In the genomic region with DNA sequence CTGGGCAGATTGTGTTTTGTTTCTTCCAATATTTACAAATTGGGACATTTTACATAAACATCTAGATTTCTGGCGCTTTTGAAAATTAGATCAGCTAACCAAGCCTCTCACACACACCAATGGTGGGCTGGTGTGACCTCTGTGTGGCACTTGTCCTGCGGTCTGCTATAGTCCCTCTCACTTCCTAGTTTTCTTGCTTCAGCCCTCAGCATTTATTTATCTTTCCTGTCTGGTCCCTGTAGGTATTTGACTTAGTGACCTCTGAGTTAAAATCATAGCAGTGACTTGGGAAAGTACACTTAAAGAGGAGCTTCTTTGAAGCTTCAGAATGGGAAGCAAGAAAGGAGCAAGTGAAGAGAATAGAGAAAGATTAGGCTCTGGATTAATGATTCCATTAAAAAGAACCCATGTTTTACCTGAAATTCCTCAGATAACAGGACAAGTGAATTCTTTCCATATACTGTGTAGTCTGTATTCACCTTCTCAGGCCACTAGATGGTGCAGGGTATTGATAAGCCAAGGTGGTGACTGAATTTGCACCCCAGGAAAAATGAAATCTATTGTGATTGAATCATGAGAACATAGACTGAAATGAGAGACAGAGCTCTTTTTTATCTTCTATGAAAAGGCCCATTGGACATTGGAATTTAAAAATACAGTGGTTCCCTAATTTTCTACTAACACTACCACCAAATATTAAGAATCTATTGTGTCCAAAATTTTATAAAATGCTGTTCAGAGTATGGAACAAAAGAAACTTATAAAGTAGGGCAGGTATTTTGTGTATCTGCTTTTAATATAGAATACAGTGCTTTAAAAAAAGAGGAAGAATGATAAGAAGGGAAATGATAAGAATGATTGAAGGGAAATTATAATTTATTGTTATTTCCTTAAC, we compare ENCODE assay signal across 8 cellular contexts. TPM values are rescaled to one million over a fixed set of nuclear protein-coding genes. Genes with fewer than 3 reads are reported as not detected.
DNase-seq lines count a peak whose midpoint lies in the region; ATAC-seq and TF ChIP-seq lines count a peak whose summit lies in the region.

No MANE protein-coding gene starts in this region.

- peak; percentile 71 for TF ChIP-seq RAD21 in HCT116 (IDR thresholded peaks at IDR 0.05; ENCODE audit: low read depth)

- TF ChIP-seq CTCF in heart right ventricle (IDR thresholded peaks at IDR 0.05) (peak in 8 of 9 donors; percentile 13 to 56 (median 39)), right atrium auricular region (IDR thresholded peaks at IDR 0.05) (peak in 1 of 2 donors; percentile 42), HCT116 (IDR thresholded peaks at IDR 0.05 in 2 of 3, conservative IDR thresholded peaks at IDR 0.05 in 1 of 3; ENCODE audit: borderline replicate concordance in 1 of 3, insufficient read depth in 1 of 3, low read depth in 2 of 3, low read length in 2 of 3) (peak; percentile 72 to 83 (median 75); a peak in 5 of 6 replicates), esophagus squamous epithelium (IDR thresholded peaks at IDR 0.05) (peak in 5 of 6 experiments; percentile 39 to 62 (median 45)), transverse colon (IDR thresholded peaks at IDR 0.05) (peak; percentile 45 to 58 (median 48))

- TF ChIP-seq POLR2A in HCT116 (IDR thresholded peaks at IDR 0.05; ENCODE audit: borderline replicate concordance, extremely low read depth, insufficient read depth, insufficient read length) (no peak), esophagus squamous epithelium (IDR thresholded peaks at IDR 0.05) (no peak), transverse colon (IDR thresholded peaks at IDR 0.05) (no peak)

- H3K27me3 ChIP-seq in heart right ventricle (no peaks in the 10 kb centered on the region), right atrium auricular region (no peaks in the 10 kb centered on the region), HCT116 (ENCODE audit: insufficient read depth, low read length) (no peaks in the 10 kb centered on the region), esophagus squamous epithelium (no peaks in the 10 kb centered on the region), transverse colon (no peaks in the 10 kb centered on the region)

- H3K27ac ChIP-seq in heart right ventricle (no peak overlapping the region), right atrium auricular region (no peak overlapping the region), HCT116 (ENCODE audit: low read depth, low read length) (no peak overlapping the region), esophagus squamous epithelium (no peak overlapping the region), transverse colon (no peak overlapping the region)

- RAD21 ChIA-PET in HCT116 (lab: Charles Lee; ENCODE audit: low non-redundant PET in 1 of 2, low total read pairs in 2 of 2, uncharacterized antibody in 2 of 2, unreplicated experiment in 2 of 2): interaction anchor here in 1 of 2 experiments (2.1 kb wide), 1 partner anchor 26 kb away, joined by 5 read pairs; no protein-coding TSS in a partner anchor

- DNase-seq in heart right ventricle: no peak
- no peak for DNase-seq in right atrium auricular region (ENCODE audit: low spot score)
- peak; percentile 42 for DNase-seq in HCT116 (ENCODE audit: low read depth, low spot score)
- DNase-seq in NOMO-1 treated with dmso at 0.1 percent for 144 hours (lab: John Stamatoyannopoulos, UW; ENCODE audit: unreplicated experiment): peak; percentile 21
- DNase-seq in esophagus squamous epithelium (lab: John Stamatoyannopoulos, UW): no peak
- DNase-seq in transverse colon: no peak

- no peaks in the 10 kb centered on the region for H4K20me1 ChIP-seq in HCT116 (ENCODE audit: insufficient read depth)

- H3K4me2 ChIP-seq in HCT116 (ENCODE audit: low read length): no peak overlapping the region

- CTCF ChIA-PET in HCT116 (lab: Charles Lee): interaction anchor here (0.6 to 3.0 kb wide), 3 partner anchors 8 to 94 kb away, joined by 3 to 12 read pairs (median 8); no protein-coding TSS in a partner anchor

- H3K36me3 ChIP-seq in heart right ventricle (no peaks in the 10 kb centered on the region), right atrium auricular region (no peaks in the 10 kb centered on the region), HCT116 (ENCODE audit: control insufficient read depth in 1 of 2, insufficient read depth in 2 of 2, low read length in 2 of 2) (no peaks in the 10 kb centered on the region), esophagus squamous epithelium (no peaks in the 10 kb centered on the region), transverse colon (no peaks in the 10 kb centered on the region)

- no peak overlapping the region for H3K4me3 ChIP-seq in heart right ventricle
- H3K4me3 ChIP-seq in right atrium auricular region: no peak overlapping the region
- H3K4me3 ChIP-seq in HCT116 (replicated peaks in 1 of 2; ENCODE audit: low read depth in 1 of 2, low read length in 2 of 2): no peak overlapping the region
- H3K4me3 ChIP-seq in esophagus squamous epithelium: no peak overlapping the region
- H3K4me3 ChIP-seq in transverse colon: no peak overlapping the region

- intact Hi-C loops in heart right ventricle (cut with DNase I) (loop anchor here in 2 of 10 donors (10.0 kb wide), 1 partner anchor 114 kb away; no protein-coding TSS in a partner anchor), HCT116 (cut with micrococcal nuclease) (loop anchor here (1.0 to 5.0 kb wide), 2 partner anchors 26 to 94 kb away; no protein-coding TSS in a partner anchor), esophagus squamous epithelium (cut with DNase I) (loop anchor here (10.0 kb wide), 1 partner anchor 114 kb away; no protein-coding TSS in a partner anchor), transverse colon (cut with DNase I; ENCODE audit: low total_unique reads) (loop anchor here (10.0 kb wide), 1 partner anchor 114 kb away; no protein-coding TSS in a partner anchor)

- POLR2A ChIA-PET in HCT116 (lab: Charles Lee): no interaction called here

- no peak for TF ChIP-seq EP300 in transverse colon (IDR thresholded peaks at IDR 0.05; ENCODE audit: low read depth)

- BruUV-seq in HCT116 (replicated peaks; lab: Mats Ljungman, UMichigan): no TSS peak

- no peaks in the 10 kb centered on the region for H3K9me2 ChIP-seq in HCT116 (ENCODE audit: insufficient read depth)

- H2AFZ ChIP-seq in HCT116 (ENCODE audit: low read depth, low read length, poor library complexity, severe bottlenecking): peak overlapping the region; percentile 49

- H3K79me2 ChIP-seq in HCT116 (ENCODE audit: insufficient read depth, low read length): no peaks in the 10 kb centered on the region

- no peak overlapping the region for H3K9ac ChIP-seq in HCT116 (ENCODE audit: low read length)

- peaks cover 0 to 25% (median 17%) of the 10 kb centered on the region in 9 donors for H3K4me1 ChIP-seq in heart right ventricle
- H3K4me1 ChIP-seq in right atrium auricular region: no peaks in the 10 kb centered on the region
- peaks cover 0 to 4% of the 10 kb centered on the region in 2 experiments; a peak in 1 of 4 replicates for H3K4me1 ChIP-seq in HCT116 (ENCODE audit: control insufficient read depth in 1 of 2, insufficient read depth in 2 of 2, low read length in 2 of 2)
- H3K4me1 ChIP-seq in esophagus squamous epithelium: peaks cover 5 to 10% (median 8%) of the 10 kb centered on the region in 3 donors
- peaks cover 0 to 15% (median 0%) of the 10 kb centered on the region in 4 donors for H3K4me1 ChIP-seq in transverse colon

- ATAC-seq in heart right ventricle (no peak), HCT116 (peak; percentile 95), HG02970 (IDR thresholded peaks at IDR 0.05; ENCODE audit: low FRiP score, unreplicated experiment) (no peak), GM21528 (IDR thresholded peaks at IDR 0.05; ENCODE audit: low FRiP score, unreplicated experiment) (no peak)

- 61 to 62% methylated on average over 2 of the region's 2 CpGs for WGBS in heart right ventricle, 2 donors
- whole genome bisulfite sequencing in esophagus squamous epithelium, 2 donors: 35 to 62% methylated on average over 2 of the region's 2 CpGs
- WGBS in transverse colon (ENCODE audit: low coverage in 1 of 2), 2 donors: 37 to 46% methylated on average over 2 of the region's 2 CpGs

- in situ Hi-C loops in transverse colon (cut with MboI; ENCODE audit: low pct_ligation_motif_present in 1 of 4, low pct_unique_long_range_greater_than_20kb in 1 of 4, low sequenced_read_pairs in 3 of 4): no loop called here

- H3K9me3 ChIP-seq in heart right ventricle: no peaks in the 10 kb centered on the region
- H3K9me3 ChIP-seq in right atrium auricular region: no peaks in the 10 kb centered on the region
- H3K9me3 ChIP-seq in HCT116 (ENCODE audit: control insufficient read depth in 1 of 2, insufficient read depth in 1 of 2, low read depth in 1 of 2, low read length in 2 of 2): no peaks in the 10 kb centered on the region
- H3K9me3 ChIP-seq in esophagus squamous epithelium: no peaks in the 10 kb centered on the region
- no peaks in the 10 kb centered on the region for H3K9me3 ChIP-seq in transverse colon

TF ChIP-seq in HCT116, 20 proteins besides CTCF, POLR2A, EP300 and RAD21 (continues in another document):
- no peak for TF ChIP-seq EZH2 (IDR thresholded peaks at IDR 0.05)
- TF ChIP-seq SRF (IDR thresholded peaks at IDR 0.05; ENCODE audit: low read depth): no peak
- TF ChIP-seq JUND (IDR thresholded peaks at IDR 0.05): no peak
- TF ChIP-seq ZFX (IDR thresholded peaks at IDR 0.05): no peak
- TF ChIP-seq, protein P1, sequence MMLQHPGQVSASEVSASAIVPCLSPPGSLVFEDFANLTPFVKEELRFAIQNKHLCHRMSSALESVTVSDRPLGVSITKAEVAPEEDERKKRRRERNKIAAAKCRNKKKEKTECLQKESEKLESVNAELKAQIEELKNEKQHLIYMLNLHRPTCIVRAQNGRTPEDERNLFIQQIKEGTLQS (IDR thresholded peaks at IDR 0.05): no peak
- no peak for TF ChIP-seq CBX3 (IDR thresholded peaks at IDR 0.05; ENCODE audit: low read depth)
- TF ChIP-seq CEBPB (IDR thresholded peaks at IDR 0.05; ENCODE audit: low read depth): no peak; the same call in 1 of the 2 replicates
- TF ChIP-seq TCF7L2 (IDR thresholded peaks at IDR 0.05; ENCODE audit: borderline replicate concordance, extremely low read depth, insufficient read depth, insufficient read length): no peak

RNA-seq across cellular contexts. Expression of a gene that starts 7.1 kb away (rescaled TPM):
- total RNA-seq in heart right ventricle (1 to 10 TPM; 4.5 to 8.5 (median 6.4) TPM), right atrium auricular region (1 to 10 TPM; 5.9 to 7.9 TPM), HCT116 (2021; ENCODE audit: unreplicated experiment) (4.3 TPM), esophagus squamous epithelium (1 to 10 TPM; 3.1 to 9.9 (median 4.9) TPM), transverse colon (10 to 100 TPM in 2 of 4 donors, 1 to 10 TPM in 2; 6.0 to 17.9 (median 11.2) TPM)
- polyA plus RNA-seq in heart right ventricle: 1 to 10 TPM; 3.4 to 4.5 TPM
- 2.7 and 3.0 TPM in 2 replicates for polyA plus RNA-seq in HCT116 (2012)

Comparison
In these comparisons a context has a peak if more than half of its experiments do, and no peak if none do; other contexts are left out.
1. DNase-seq: peak in HCT116 (single experiment) and NOMO-1 treated with dmso at 0.1 percent for 144 hours (single experiment); none in heart right ventricle (0 of 2), right atrium auricular region (single experiment), esophagus squamous epithelium (single experiment) and transverse colon (single experiment).